Comparison of ENCODE assay signal across 8 cellular contexts in the genomic region with DNA sequence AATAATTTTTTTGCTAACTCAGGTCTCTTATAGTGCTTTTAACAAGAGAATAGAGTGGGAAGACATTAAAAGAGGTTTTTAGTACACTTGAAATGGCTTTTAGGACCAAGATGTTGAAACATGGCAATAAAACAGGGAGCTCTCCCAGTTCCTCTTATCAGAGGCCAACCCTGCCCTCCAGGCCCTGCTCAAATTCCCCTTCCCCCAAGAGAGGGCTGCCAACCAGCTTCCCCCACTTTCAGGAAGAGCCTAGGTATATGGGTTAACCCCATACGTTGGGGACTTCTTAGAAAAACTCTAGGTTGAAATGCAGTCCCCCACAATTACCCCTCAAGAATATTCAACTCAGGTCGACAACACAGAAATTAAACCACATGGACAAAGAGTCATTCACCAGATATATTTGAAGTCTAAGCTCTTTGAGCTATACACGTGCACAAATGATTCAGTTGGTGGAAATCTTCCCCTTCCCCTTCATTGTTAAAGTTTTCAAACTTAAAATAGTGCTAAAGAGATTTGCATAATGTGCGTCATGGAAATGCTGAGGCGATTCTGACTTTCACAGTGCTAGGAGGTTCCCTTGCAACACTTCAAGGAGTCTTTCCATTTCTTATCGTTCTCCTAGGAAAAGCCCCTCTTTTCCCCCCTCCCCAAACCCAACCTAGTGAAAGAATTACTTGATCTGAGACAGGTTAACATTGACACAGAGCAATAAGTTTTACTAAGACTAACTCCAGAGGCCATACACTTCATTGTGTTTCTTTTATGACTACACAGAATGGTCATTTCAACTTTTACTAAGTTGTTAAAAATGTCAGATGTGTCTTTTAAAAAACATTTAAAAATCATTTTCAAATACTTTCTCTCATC. TPM values are rescaled to one million over a fixed set of nuclear protein-coding genes. Genes with fewer than 3 reads are reported as not detected.
DNase-seq lines count a peak whose midpoint lies in the region; ATAC-seq and TF ChIP-seq lines count a peak whose summit lies in the region.

No MANE protein-coding gene starts in this region.

- H3K9me3 ChIP-seq in ascending aorta, result no peaks in the 10 kb centered on the region

- peaks cover 0 to 19% of the 10 kb centered on the region in 2 donors for H3K36me3 ChIP-seq in ascending aorta

- peak overlapping the region; percentile 32 to 97 for H3K27ac ChIP-seq in ascending aorta

- H3K4me1 ChIP-seq in ascending aorta, result peaks cover 9 to 36% of the 10 kb centered on the region in 2 donors

- intact Hi-C loops in ascending aorta (cut with DNase I), result loop anchor here (2.0 to 5.0 kb wide), 5 partner anchors 128 to 560 kb away; a partner anchor contains a TSS

- DNase-seq in ascending aorta (ENCODE audit: low spot score in 2 of 2), result no peak
- no peak for DNase-seq in KG1 (lab: John Stamatoyannopoulos, UW)
- no peak for DNase-seq in foreskin melanocyte
- no peak for DNase-seq in HT-29 (ENCODE audit: low spot score)
- no peak for DNase-seq in NCI-H2029 treated with DMSO at 0.1 percent for 48 hours (lab: John Stamatoyannopoulos, UW)

- H3K4me3 ChIP-seq in ascending aorta, result no peak overlapping the region

- TF ChIP-seq CTCF in ascending aorta (IDR thresholded peaks at IDR 0.05), result no peak

- ATAC-seq in GM18511 (IDR thresholded peaks at IDR 0.05; ENCODE audit: unreplicated experiment), result peak; percentile 69
- ATAC-seq in GM21367 (IDR thresholded peaks at IDR 0.05; ENCODE audit: unreplicated experiment), result peak; percentile 62
- ATAC-seq in HG03354 (IDR thresholded peaks at IDR 0.05; ENCODE audit: poor library complexity, severe bottlenecking, unreplicated experiment), result peak; percentile 81

- no peaks in the 10 kb centered on the region for H3K27me3 ChIP-seq in ascending aorta

RNA-seq across cellular contexts. Expression of a gene that starts 49.8 kb away (rescaled TPM):
- total RNA-seq in ascending aorta, result 0.53 TPM
- 1.4 TPM in 1 of 2 replicates, not detected in the other for total RNA-seq in HT-29 (2014; rRNA removed; shearing (Covaris generic))
